ENCODE assay signal across 11 cellular contexts in the genomic region with DNA sequence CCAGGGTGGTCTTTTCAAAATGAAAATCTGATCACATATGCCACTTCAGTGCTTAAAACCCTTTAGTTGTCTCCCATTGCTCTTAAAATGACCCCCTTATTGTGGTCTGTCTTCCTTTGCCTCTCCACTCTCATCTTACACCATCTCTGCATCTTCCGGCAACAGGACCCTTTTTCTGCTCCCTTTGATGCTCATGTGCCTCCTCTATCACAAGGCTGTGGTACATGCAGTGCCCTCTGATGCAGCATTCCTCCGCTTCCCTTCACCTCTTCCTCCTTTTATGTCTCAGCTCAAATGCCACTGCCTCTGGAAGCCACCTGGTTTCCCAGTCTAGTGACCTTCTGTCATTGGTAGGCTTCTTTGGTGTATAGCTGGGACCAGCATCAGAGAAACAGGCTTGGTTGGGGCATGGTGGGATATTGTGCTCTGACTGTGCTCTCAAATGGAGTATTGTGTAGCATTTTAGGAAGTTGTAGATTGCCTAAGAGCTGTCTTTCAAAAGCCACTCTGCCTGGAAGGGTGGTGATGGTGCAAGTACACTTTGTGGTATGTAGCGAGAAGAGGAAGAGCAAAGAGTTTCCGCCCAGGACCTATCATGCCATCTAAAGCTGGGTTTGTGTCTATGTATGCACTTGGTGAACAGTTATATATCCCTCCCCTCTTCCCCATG. TPM values are rescaled to one million over a fixed set of nuclear protein-coding genes. Genes with fewer than 3 reads are reported as not detected.
DNase-seq lines count a peak whose midpoint lies in the region; ATAC-seq and TF ChIP-seq lines count a peak whose summit lies in the region.
"Had no signal": no experiment of that assay in that cellular context is flagged by ENCODE, and none has a peak within 500 bp of the region (broad histone marks: within the 10 kb centered on the region; RNA-seq: fewer than 3 reads in every experiment).

No MANE protein-coding gene starts in this region.

- no peak overlapping the region for H3K4ac ChIP-seq in H9 (ENCODE audit: low read depth, low read length)

- peak overlapping the region; percentile 51 for H3K27ac Mint-ChIP-seq in activated B cell treated with CpG ODN at 0.5 μM for 24 hours
- H3K27ac Mint-ChIP-seq in H9, result no peak overlapping the region

- ATAC-seq in activated B cell treated with CpG ODN at 0.5 μM for 24 hours (ENCODE audit: low read depth), result peak; percentile 27
- peak; percentile 79 to 92 for ATAC-seq in lower lobe of right lung
- ATAC-seq in GM19397 (IDR thresholded peaks at IDR 0.05; ENCODE audit: unreplicated experiment), result no peak
- no peak for ATAC-seq in GM21576 (IDR thresholded peaks at IDR 0.05; ENCODE audit: unreplicated experiment)

- H3K79me1 ChIP-seq in H9 (ENCODE audit: insufficient read depth, low read depth, low read length, poor library complexity, severe bottlenecking), result no peaks in the 10 kb centered on the region

- H2AK5ac ChIP-seq in H9 (ENCODE audit: insufficient read length, low read length), result no peak overlapping the region

- H3K23me2 ChIP-seq in H9 (ENCODE audit: insufficient read length, low read depth, low read length, poor library complexity, severe bottlenecking), result no peaks in the 10 kb centered on the region

- peaks cover 3% of the 10 kb centered on the region; the same call in 1 of the 2 replicates for H3K79me2 ChIP-seq in H9 (ENCODE audit: insufficient read depth, low read length)

- no peaks in the 10 kb centered on the region for H4K20me1 ChIP-seq in H9 (ENCODE audit: control insufficient read depth, insufficient read depth, insufficient read length)

- no peak overlapping the region for H2BK20ac ChIP-seq in H9 (ENCODE audit: low read depth, low read length, poor library complexity, severe bottlenecking)

- H3K9me3 Mint-ChIP-seq in activated B cell treated with CpG ODN at 0.5 μM for 24 hours, result peaks cover 2% of the 10 kb centered on the region
- no peaks in the 10 kb centered on the region for H3K9me3 Mint-ChIP-seq in H9

- intact Hi-C loops in activated B cell treated with CpG ODN at 0.5 μM for 24 hours (cut with micrococcal nuclease) (no loop called here), lower lobe of right lung (cut with DNase I) (no loop called here)

- no peak overlapping the region for H3K23ac ChIP-seq in H9 (ENCODE audit: insufficient read length, low read depth, low read length)

- H3K14ac ChIP-seq in H9 (ENCODE audit: insufficient read depth, low read length), result no peak overlapping the region

- no peak overlapping the region for H3K4me3 ChIP-seq in lower lobe of right lung

- H3K4me3 Mint-ChIP-seq in activated B cell treated with CpG ODN at 0.5 μM for 24 hours (no peak overlapping the region), H9 (no peak overlapping the region)

- peaks cover 86% of the 10 kb centered on the region for H3K4me1 Mint-ChIP-seq in activated B cell treated with CpG ODN at 0.5 μM for 24 hours
- H3K4me1 Mint-ChIP-seq in H9, result peaks cover 13 to 19% of the 10 kb centered on the region in 2 experiments

- no CpG with 5 or more reads among the region's 4 CpGs for WGBS in H9 (ENCODE audit: extremely low coverage, insufficient read length, low lambda C conversion rate)

- CTCF ChIA-PET in activated B cell treated with CpG ODN at 0.5 μM for 24 hours (lab: Charles Lee), result interaction anchor here (0.8 to 2.1 kb wide), 8 partner anchors 10 to 90 kb away, joined by 3 to 11 read pairs (median 4); partner anchors contain the start of gene ARHGAP26

- H2BK5ac ChIP-seq in H9 (ENCODE audit: insufficient read length, low read length), result no peak overlapping the region

- H3K56ac ChIP-seq in H9 (ENCODE audit: insufficient read length, low read depth, low read length), result no peak overlapping the region

- no peak overlapping the region for H2BK120ac ChIP-seq in H9 (ENCODE audit: low read depth, low read length, poor library complexity, severe bottlenecking)

- no peak overlapping the region for H3K18ac ChIP-seq in H9 (ENCODE audit: insufficient read length, low read depth, low read length)

- peak overlapping the region; percentile 61 for H3K27ac ChIP-seq in lower lobe of right lung
- H3K27ac ChIP-seq in H9 (ENCODE audit: insufficient read length, low read depth, low read length), result no peak overlapping the region

- H3K9me3 ChIP-seq in lower lobe of right lung (no peaks in the 10 kb centered on the region), H9 (ENCODE audit: control insufficient read depth, low read depth, low read length) (no peaks in the 10 kb centered on the region)

- H3K36me3 ChIP-seq in lower lobe of right lung, result no peaks in the 10 kb centered on the region

- POLR2A ChIA-PET in activated B cell treated with CpG ODN at 0.5 μM for 24 hours (lab: Charles Lee), result interaction anchor here (1.6 to 1.7 kb wide), 2 partner anchors 9 to 28 kb away, joined by 6 to 9 read pairs; partner anchors contain the start of gene ARHGAP26

- TF ChIP-seq CTCF in activated B cell treated with CpG ODN at 0.5 μM for 24 hours (IDR thresholded peaks at IDR 0.05), result no peak
- TF ChIP-seq CTCF in lower lobe of right lung (IDR thresholded peaks at IDR 0.05), result no peak
- no peak for TF ChIP-seq CTCF in H9 (conservative IDR thresholded peaks at IDR 0.05)

- DNase-seq in stimulated activated naive CD4-positive, alpha-beta T cell (lab: John Stamatoyannopoulos, UW), result peak in 4 of 6 experiments; percentile 6 to 51 (median 36)
- no peak for DNase-seq in stimulated activated naive CD4-positive, alpha-beta T cell treated with Interleukin-2 at 50 U/mL for 16 hours (lab: John Stamatoyannopoulos, UW)
- DNase-seq in activated B cell treated with CpG ODN at 0.5 μM for 24 hours (no peak), lower lobe of right lung (no peak), H9 (no peak), T-helper 9 cell (no peak)
- DNase-seq: Karpas-422, kidney glomerular epithelial cell, SHP77 had no signal

- H3K9ac ChIP-seq in H9 (ENCODE audit: extremely low read depth, insufficient read length, low read length), result no peak overlapping the region

- no peak overlapping the region for H4K8ac ChIP-seq in H9 (replicated peaks; ENCODE audit: insufficient read length, low read depth, low read length)

- no peak overlapping the region for H4K91ac ChIP-seq in H9 (ENCODE audit: insufficient read length, low read depth, low read length)

- no peak overlapping the region for H4K5ac ChIP-seq in H9 (ENCODE audit: insufficient read length, low read depth, low read length)

- H2AFZ ChIP-seq in H9 (ENCODE audit: low read length), result no peak overlapping the region

- no peaks in the 10 kb centered on the region for H3K36me3 Mint-ChIP-seq in activated B cell treated with CpG ODN at 0.5 μM for 24 hours (ENCODE audit: low read depth)
- H3K36me3 Mint-ChIP-seq in H9 (ENCODE audit: insufficient read depth in 1 of 3, low read depth in 3 of 3), result no peaks in the 10 kb centered on the region

- no peak overlapping the region for H2BK15ac ChIP-seq in H9 (ENCODE audit: low read depth, low read length)

- H3K27me3 ChIP-seq in lower lobe of right lung (ENCODE audit: low read depth), result no peaks in the 10 kb centered on the region
- no peaks in the 10 kb centered on the region for H3K27me3 ChIP-seq in H9 (ENCODE audit: insufficient read depth, low read length)

- no peak overlapping the region for H3K4me2 ChIP-seq in H9 (ENCODE audit: insufficient read depth, insufficient read length, low read length)

- no peak overlapping the region for H2BK12ac ChIP-seq in H9 (ENCODE audit: insufficient read length, low read depth, low read length)

- no peak overlapping the region for H3T11ph ChIP-seq in H9 (ENCODE audit: low read length)

- H3K27me3 Mint-ChIP-seq in activated B cell treated with CpG ODN at 0.5 μM for 24 hours (no peaks in the 10 kb centered on the region), H9 (ENCODE audit: low read depth) (no peaks in the 10 kb centered on the region)

- H3K4me1 ChIP-seq in lower lobe of right lung (peaks cover 64% of the 10 kb centered on the region), H9 (ENCODE audit: insufficient read depth, low read length) (no peaks in the 10 kb centered on the region)

RNA-seq across cellular contexts. Expression of gene ARHGAP26, which starts 28.1 kb away (rescaled TPM):
- 14.0 and 20.9 TPM in 2 replicates for total RNA-seq in activated B cell treated with CpG ODN at 0.5 μM for 24 hours
- total RNA-seq in lower lobe of right lung, result 42.1 TPM
- total RNA-seq in H9 (2021), result 13.8 and 15.2 TPM in 2 replicates

Comparison
In these comparisons a context has a peak if more than half of its experiments do, and no peak if none do; other contexts are left out.
1. DNase-seq: peak in stimulated activated naive CD4-positive, alpha-beta T cell (4 of 6); none in stimulated activated naive CD4-positive, alpha-beta T cell treated with Interleukin-2 at 50 U/mL for 16 hours (single experiment), activated B cell treated with CpG ODN at 0.5 μM for 24 hours (single experiment), lower lobe of right lung (single experiment), H9 (single experiment) and T-helper 9 cell (single experiment).
2. ATAC-seq: peak in activated B cell treated with CpG ODN at 0.5 μM for 24 hours (single experiment) and lower lobe of right lung (2 of 2); none in GM19397 (single experiment) and GM21576 (single experiment).